ENCODE assay signal across 8 cellular contexts in the genomic region with DNA sequence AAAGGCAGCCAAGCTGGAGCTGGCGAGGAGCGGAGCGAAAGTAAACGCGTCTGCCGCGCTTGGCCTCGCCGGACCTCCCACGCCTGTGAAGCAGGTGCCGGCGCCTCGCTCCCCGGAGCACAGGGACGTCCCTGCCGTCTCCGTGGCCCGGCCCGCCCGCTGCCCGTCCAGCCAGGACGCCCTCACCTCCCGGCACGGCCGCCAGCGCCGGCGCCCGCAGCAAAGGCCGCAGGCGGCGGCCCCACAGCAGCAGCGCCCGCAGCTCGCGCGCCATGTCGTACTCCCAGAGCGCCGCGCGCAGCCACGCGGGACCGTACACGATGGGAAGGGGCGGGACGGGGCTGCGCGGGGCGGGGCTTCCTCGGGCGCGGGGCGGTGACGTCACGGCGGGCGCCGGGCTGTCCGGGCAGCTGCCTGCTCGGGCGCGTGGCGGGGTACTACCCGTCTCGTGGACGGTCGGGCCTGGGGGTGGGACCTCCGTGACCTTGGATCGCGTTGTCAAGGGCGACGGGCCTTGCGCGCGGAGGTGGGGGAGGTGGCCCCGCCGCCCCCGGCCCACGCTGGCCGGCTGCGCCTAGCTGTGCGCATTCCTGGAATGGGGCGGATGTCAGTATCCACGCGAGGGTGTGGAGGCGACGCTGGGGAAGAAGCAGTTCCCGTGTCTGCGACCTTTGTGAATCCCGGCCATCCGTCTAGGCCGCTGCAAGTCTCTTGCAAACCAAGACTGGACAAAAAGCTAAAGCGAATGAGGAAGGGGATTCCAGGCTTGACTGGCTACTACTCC. TPM values are rescaled to one million over a fixed set of nuclear protein-coding genes. Genes with fewer than 3 reads are reported as not detected.
DNase-seq lines count a peak whose midpoint lies in the region; ATAC-seq, FAIRE-seq and TF ChIP-seq lines count a peak whose summit lies in the region.

Gene TRAP1, minus strand, starts transcription at position 290 of the 784 bp plus-strand sequence. Its CDS starts 16 bp downstream, at position 274.

- no peaks in the 10 kb centered on the region for H3K9me3 ChIP-seq in IMR-90 (ENCODE audit: control insufficient read depth, insufficient read depth, low read length)
- no peaks in the 10 kb centered on the region for H3K9me3 ChIP-seq in naive thymus-derived CD4-positive, alpha-beta T cell (ENCODE audit: control insufficient read depth in 2 of 3, low read length in 3 of 3)

- peak within 1 kb of the TSS; percentile 59 for H2BK120ac ChIP-seq in IMR-90 (ENCODE audit: low read depth, low read length)

- peak within 1 kb of the TSS; percentile 78 for H3K9ac ChIP-seq in IMR-90 (ENCODE audit: low read depth, low read length)

- peak within 1 kb of the TSS; percentile 92 for H3K23ac ChIP-seq in IMR-90 (ENCODE audit: low read depth, low read length)

- H4K20me1 ChIP-seq in IMR-90 (ENCODE audit: insufficient read depth, low read length): peaks cover 11% of the 10 kb centered on the region

- no peak for FAIRE-seq in RCC 7860 (lab: Jason Lieb, UNC)

- H2AK9ac ChIP-seq in IMR-90 (replicated peaks; ENCODE audit: low read depth, low read length, poor library complexity): peak within 1 kb of the TSS; percentile 97

- H3K36me3 Mint-ChIP-seq in activated T-helper 1 cell treated with anti-CD3 and anti-CD28 coated beads, Interleukin-12 subunit alpha, Interleukin-12 subunit beta, Interleukin-2, Interleukin-4 antibody, amounts not matched to agents 30 ng/mL and 10 ng/mL and 1 ng/mL, durations not matched to agents 14 hours and 24 hours and 36 hours (ENCODE audit: low read depth): peaks cover 15% of the 10 kb centered on the region
- peaks cover 0 to 8% (median 4%) of the 10 kb centered on the region in 5 donors for H3K36me3 Mint-ChIP-seq in naive thymus-derived CD4-positive, alpha-beta T cell
- peaks cover 37% of the 10 kb centered on the region for H3K36me3 Mint-ChIP-seq in stimulated activated effector memory CD8-positive, alpha-beta T cell treated with anti-CD3 and anti-CD28 coated beads, Interleukin-12 subunit alpha, Interleukin-12 subunit beta, amount 100 ng/mL, for 72 hours

- ATAC-seq in GM21515 (IDR thresholded peaks at IDR 0.05; ENCODE audit: unreplicated experiment) (peak; percentile 78), IMR-90 (ENCODE audit: low read depth) (peak; percentile 98)
- ATAC-seq in naive thymus-derived CD4-positive, alpha-beta T cell: peak; percentile 98
- peak; percentile 94 for ATAC-seq in stimulated activated effector memory CD8-positive, alpha-beta T cell treated with anti-CD3 and anti-CD28 coated beads, Interleukin-12 subunit alpha, Interleukin-12 subunit beta, amount 100 ng/mL, for 72 hours

- H3K56ac ChIP-seq in IMR-90 (ENCODE audit: extremely low read depth, insufficient read depth, low read length): peak within 1 kb of the TSS; percentile 78

- H3K27ac ChIP-seq in IMR-90 (ENCODE audit: insufficient read depth, low read length): peak within 1 kb of the TSS; percentile 86
- H3K27ac ChIP-seq in naive thymus-derived CD4-positive, alpha-beta T cell (ENCODE audit: low read depth, low read length): peak within 1 kb of the TSS; percentile 94

- no peaks in the 10 kb centered on the region for H3K27me3 ChIP-seq in IMR-90 (ENCODE audit: control insufficient read depth, insufficient read depth, low read length)
- H3K27me3 ChIP-seq in naive thymus-derived CD4-positive, alpha-beta T cell (ENCODE audit: control insufficient read depth in 2 of 2, insufficient read depth in 2 of 2, low read length in 2 of 2): no peaks in the 10 kb centered on the region

- 0 out of 2 replicates have a peak within 1 kb of the TSS, but pooled peaks have one; percentile 8 for H2BK20ac ChIP-seq in IMR-90 (ENCODE audit: low read depth, low read length)

- peak within 1 kb of the TSS; percentile 99 to 100 for H4K8ac ChIP-seq in IMR-90 (ENCODE audit: low read depth in 2 of 2, low read length in 2 of 2)

- peak within 1 kb of the TSS; percentile 91 for H3K4me2 ChIP-seq in IMR-90 (ENCODE audit: low read depth, low read length)

- H3K18ac ChIP-seq in IMR-90 (ENCODE audit: low read depth, low read length): peak within 1 kb of the TSS; percentile 20; the same call in 1 of the 2 replicates

- H3K4me3 ChIP-seq in IMR-90 (ENCODE audit: insufficient read depth, low read depth, low read length): peak within 1 kb of the TSS; percentile 75
- H3K4me3 ChIP-seq in naive thymus-derived CD4-positive, alpha-beta T cell (ENCODE audit: low read length): peak within 1 kb of the TSS; percentile 67

- WGBS in IMR-90 (ENCODE audit: extremely low coverage in 2 of 2, insufficient read length in 1 of 2), 2 experiments: 0% methylated on average over 33 of the region's 95 CpGs; no CpG with 5 or more reads in 1 of the 2 experiments

- H2AK5ac ChIP-seq in IMR-90 (ENCODE audit: low read depth, low read length): peak within 1 kb of the TSS; percentile 96

- H3K9me3 Mint-ChIP-seq in activated T-helper 1 cell treated with anti-CD3 and anti-CD28 coated beads, Interleukin-12 subunit alpha, Interleukin-12 subunit beta, Interleukin-2, Interleukin-4 antibody, amounts not matched to agents 30 ng/mL and 10 ng/mL and 1 ng/mL, durations not matched to agents 14 hours and 24 hours and 36 hours: no peaks in the 10 kb centered on the region
- H3K9me3 Mint-ChIP-seq in naive thymus-derived CD4-positive, alpha-beta T cell: peaks cover 0 to 2% (median 0%) of the 10 kb centered on the region in 11 donors
- H3K9me3 Mint-ChIP-seq in stimulated activated effector memory CD8-positive, alpha-beta T cell treated with anti-CD3 and anti-CD28 coated beads, Interleukin-12 subunit alpha, Interleukin-12 subunit beta, amount 100 ng/mL, for 72 hours: no peaks in the 10 kb centered on the region

- H4K5ac ChIP-seq in IMR-90 (ENCODE audit: low read depth, low read length): peak within 1 kb of the TSS; percentile 85

- no peak for TF ChIP-seq CTCF in IMR-90 (conservative IDR thresholded peaks at IDR 0.05; ENCODE audit: low read depth, low read length)

- peak within 1 kb of the TSS; percentile 98 for H3K4ac ChIP-seq in IMR-90 (ENCODE audit: low read depth, low read length)

- H2BK5ac ChIP-seq in IMR-90 (ENCODE audit: low read depth, low read length, poor library complexity, severe bottlenecking): peak within 1 kb of the TSS; percentile 85

- H3K4me1 Mint-ChIP-seq in activated T-helper 1 cell treated with anti-CD3 and anti-CD28 coated beads, Interleukin-12 subunit alpha, Interleukin-12 subunit beta, Interleukin-2, Interleukin-4 antibody, amounts not matched to agents 30 ng/mL and 10 ng/mL and 1 ng/mL, durations not matched to agents 14 hours and 24 hours and 36 hours (ENCODE audit: low read depth): peaks cover 33% of the 10 kb centered on the region
- peaks cover 14 to 47% (median 38%) of the 10 kb centered on the region in 7 donors for H3K4me1 Mint-ChIP-seq in naive thymus-derived CD4-positive, alpha-beta T cell
- peaks cover 49% of the 10 kb centered on the region for H3K4me1 Mint-ChIP-seq in stimulated activated effector memory CD8-positive, alpha-beta T cell treated with anti-CD3 and anti-CD28 coated beads, Interleukin-12 subunit alpha, Interleukin-12 subunit beta, amount 100 ng/mL, for 72 hours

- peaks cover 14% of the 10 kb centered on the region for H3K9me1 ChIP-seq in IMR-90 (ENCODE audit: insufficient read depth, low read length)

- H3K36me3 ChIP-seq in IMR-90 (ENCODE audit: control insufficient read depth, insufficient read depth, low read length): peaks cover 9% of the 10 kb centered on the region
- H3K36me3 ChIP-seq in naive thymus-derived CD4-positive, alpha-beta T cell (ENCODE audit: control insufficient read depth in 2 of 3, insufficient read depth in 3 of 3, low read length in 3 of 3): peaks cover 0 to 18% (median 0%) of the 10 kb centered on the region in 3 experiments

- H2BK15ac ChIP-seq in IMR-90 (ENCODE audit: low read depth, low read length): peak within 1 kb of the TSS; percentile 27; the same call in 2 of the 3 replicates

- H3K79me1 ChIP-seq in IMR-90 (ENCODE audit: low read depth in 1 of 2, low read length in 2 of 2): peaks cover 24 to 51% of the 10 kb centered on the region in 2 experiments

- POLR2A ChIA-PET in IMR-90 (lab: Charles Lee; ENCODE audit: unreplicated experiment): interaction anchor here (0.6 to 0.7 kb wide), 2 partner anchors 151 to 578 kb away, joined by 3 to 7 read pairs; no protein-coding TSS in a partner anchor
- POLR2A ChIA-PET in naive thymus-derived CD4-positive, alpha-beta T cell (lab: Charles Lee): interaction anchor here (0.7 to 1.5 kb wide), 8 partner anchors 14 to 164 kb away, joined by 3 to 9 read pairs (median 4); partner anchors contain the start of gene CREBBP

- BruUV-seq in IMR-90 (replicated peaks; lab: Mats Ljungman, UMichigan): no TSS peak

- no peaks in the 10 kb centered on the region; the same call in 1 of the 2 replicates for H3K4me1 ChIP-seq in IMR-90 (ENCODE audit: control insufficient read depth, insufficient read depth, low read length)
- H3K4me1 ChIP-seq in naive thymus-derived CD4-positive, alpha-beta T cell (ENCODE audit: control insufficient read depth in 2 of 2, insufficient read depth in 2 of 2, low read length in 2 of 2): peaks cover 6 to 11% of the 10 kb centered on the region in 2 donors

- in situ Hi-C loops in IMR-90 (cut with MboI; ENCODE audit: low sequenced_read_pairs): no loop called here

- TF ChIP-seq RAD21 in IMR-90 (IDR thresholded peaks at IDR 0.05; ENCODE audit: low read length): no peak

- peaks cover 2% of the 10 kb centered on the region for H3K27me3 Mint-ChIP-seq in activated T-helper 1 cell treated with anti-CD3 and anti-CD28 coated beads, Interleukin-12 subunit alpha, Interleukin-12 subunit beta, Interleukin-2, Interleukin-4 antibody, amounts not matched to agents 30 ng/mL and 10 ng/mL and 1 ng/mL, durations not matched to agents 14 hours and 24 hours and 36 hours (ENCODE audit: insufficient read depth)
- no peaks in the 10 kb centered on the region for H3K27me3 Mint-ChIP-seq in naive thymus-derived CD4-positive, alpha-beta T cell

- peak within 1 kb of the TSS; percentile 100 for H2AFZ ChIP-seq in IMR-90 (replicated peaks; ENCODE audit: low read length, poor library complexity)

- H4K91ac ChIP-seq in IMR-90 (ENCODE audit: insufficient read depth, low read depth, low read length): peak within 1 kb of the TSS; percentile 94

- CTCF ChIA-PET in IMR-90 (lab: Yijun Ruan, JAX): interaction anchor here (1.4 kb wide), 1 partner anchor 222 kb away, joined by 3 read pairs; no protein-coding TSS in a partner anchor
- CTCF ChIA-PET in naive thymus-derived CD4-positive, alpha-beta T cell (lab: Charles Lee): interaction anchor here (0.5 to 1.6 kb wide), 2 partner anchors 13 to 164 kb away, joined by 3 to 6 read pairs; no protein-coding TSS in a partner anchor

- peak within 1 kb of the TSS; percentile 90 for H3K27ac Mint-ChIP-seq in activated T-helper 1 cell treated with anti-CD3 and anti-CD28 coated beads, Interleukin-12 subunit alpha, Interleukin-12 subunit beta, Interleukin-2, Interleukin-4 antibody, amounts not matched to agents 30 ng/mL and 10 ng/mL and 1 ng/mL, durations not matched to agents 14 hours and 24 hours and 36 hours
- H3K27ac Mint-ChIP-seq in naive thymus-derived CD4-positive, alpha-beta T cell: peak within 1 kb of the TSS; percentile 67 to 96 (median 92)
- H3K27ac Mint-ChIP-seq in stimulated activated effector memory CD8-positive, alpha-beta T cell treated with anti-CD3 and anti-CD28 coated beads, Interleukin-12 subunit alpha, Interleukin-12 subunit beta, amount 100 ng/mL, for 72 hours: peak within 1 kb of the TSS; percentile 92

- dilution Hi-C loops in IMR-90 (cut with HindIII; ENCODE audit: low sequenced_read_pairs, unreplicated experiment): no loop called here

- intact Hi-C loops in IMR-90 (cut with micrococcal nuclease): no loop called here
- intact Hi-C loops in activated T-helper 1 cell treated with anti-CD3 and anti-CD28 coated beads, Interleukin-12 subunit alpha, Interleukin-12 subunit beta, Interleukin-2, Interleukin-4 antibody, amounts not matched to agents 30 ng/mL and 10 ng/mL and 1 ng/mL, durations not matched to agents 14 hours and 24 hours and 36 hours (cut with micrococcal nuclease): loop anchor here (1.0 to 2.0 kb wide), 4 partner anchors 27 to 536 kb away; partner anchors contain the start of genes CREBBP and SLX4
- intact Hi-C loops in naive thymus-derived CD4-positive, alpha-beta T cell (cut with micrococcal nuclease): loop anchor here (1.0 to 5.0 kb wide), 6 partner anchors 27 to 589 kb away; partner anchors contain the start of genes CREBBP (in 1 of the 2), SLX4 (in 1 of the 2), ZNF174 (in 1 of the 2) and ZSCAN32 (in 1 of the 2)

- peak within 1 kb of the TSS; percentile 91 for H3K4me3 Mint-ChIP-seq in activated T-helper 1 cell treated with anti-CD3 and anti-CD28 coated beads, Interleukin-12 subunit alpha, Interleukin-12 subunit beta, Interleukin-2, Interleukin-4 antibody, amounts not matched to agents 30 ng/mL and 10 ng/mL and 1 ng/mL, durations not matched to agents 14 hours and 24 hours and 36 hours
- peak within 1 kb of the TSS; percentile 81 to 94 (median 89) for H3K4me3 Mint-ChIP-seq in naive thymus-derived CD4-positive, alpha-beta T cell
- H3K4me3 Mint-ChIP-seq in stimulated activated effector memory CD8-positive, alpha-beta T cell treated with anti-CD3 and anti-CD28 coated beads, Interleukin-12 subunit alpha, Interleukin-12 subunit beta, amount 100 ng/mL, for 72 hours: peak within 1 kb of the TSS; percentile 82

- H3K14ac ChIP-seq in IMR-90 (replicated peaks; ENCODE audit: low read depth, low read length): peak within 1 kb of the TSS; percentile 93

- DNase-seq in DMS 273 (lab: John Stamatoyannopoulos, UW; ENCODE audit: unreplicated experiment) (peak; percentile 94), IMR-90 (peak; percentile 75), RCC 7860 (ENCODE audit: low spot score) (peak; percentile 70), fibroblast of gingiva (ENCODE audit: low read depth) (peak; percentile 80)
- peak; percentile 87 for DNase-seq in activated T-helper 1 cell treated with anti-CD3 and anti-CD28 coated beads, Interleukin-12 subunit alpha, Interleukin-12 subunit beta, Interleukin-2, Interleukin-4 antibody, amounts not matched to agents 30 ng/mL and 10 ng/mL and 1 ng/mL, durations not matched to agents 14 hours and 24 hours and 36 hours (ENCODE audit: low spot score)
- DNase-seq in naive thymus-derived CD4-positive, alpha-beta T cell: peak; percentile 81 to 96 (median 88)
- DNase-seq in stimulated activated effector memory CD8-positive, alpha-beta T cell treated with anti-CD3 and anti-CD28 coated beads, Interleukin-12 subunit alpha, Interleukin-12 subunit beta, amount 100 ng/mL, for 72 hours (ENCODE audit: low spot score in 2 of 2): peak; percentile 94 to 95

- peak; percentile 87 for TF ChIP-seq POLR2A in IMR-90 (IDR thresholded peaks at IDR 0.05; ENCODE audit: low read depth, low read length)

RNA-seq across cellular contexts. Expression of gene TRAP1, which starts in this region (rescaled TPM):
- total RNA-seq in IMR-90 (2012; rRNA removed): 137 and 145 TPM in 2 replicates
- polyA plus RNA-seq in IMR-90 (2012; rRNA removed): 139 and 172 TPM in 2 replicates
- 90.5 and 90.6 TPM in 2 replicates for polyA plus RNA-seq in IMR-90 (2012; cell fraction: cytosol; rRNA removed)
- 225 and 239 TPM in 2 replicates for polyA plus RNA-seq in IMR-90 (2012; cell fraction: nucleus; rRNA removed; ENCODE audit: low replicate concordance)
- total RNA-seq in activated T-helper 1 cell treated with anti-CD3 and anti-CD28 coated beads, Interleukin-12 subunit alpha, Interleukin-12 subunit beta, Interleukin-2, Interleukin-4 antibody, amounts not matched to agents 30 ng/mL and 10 ng/mL and 1 ng/mL, durations not matched to agents 14 hours and 24 hours and 36 hours: 351 and 353 TPM in 2 replicates
- 100 to 1,000 TPM in 4 of 5 experiments, 10 to 100 TPM in 1; 96.8 to 138 (median 132) TPM for total RNA-seq in naive thymus-derived CD4-positive, alpha-beta T cell
- 10 to 100 TPM; 59.6 to 73.9 TPM for polyA plus RNA-seq in naive thymus-derived CD4-positive, alpha-beta T cell

Comparison
In these comparisons a context has a peak if more than half of its experiments do, and no peak if none do; other contexts are left out.
1. Peak in every context shown above with its lines: DNase-seq, ATAC-seq, H3K4me3 ChIP-seq and H3K27ac ChIP-seq.